18 cellular contexts compared by ENCODE assay signal in the genomic region with DNA sequence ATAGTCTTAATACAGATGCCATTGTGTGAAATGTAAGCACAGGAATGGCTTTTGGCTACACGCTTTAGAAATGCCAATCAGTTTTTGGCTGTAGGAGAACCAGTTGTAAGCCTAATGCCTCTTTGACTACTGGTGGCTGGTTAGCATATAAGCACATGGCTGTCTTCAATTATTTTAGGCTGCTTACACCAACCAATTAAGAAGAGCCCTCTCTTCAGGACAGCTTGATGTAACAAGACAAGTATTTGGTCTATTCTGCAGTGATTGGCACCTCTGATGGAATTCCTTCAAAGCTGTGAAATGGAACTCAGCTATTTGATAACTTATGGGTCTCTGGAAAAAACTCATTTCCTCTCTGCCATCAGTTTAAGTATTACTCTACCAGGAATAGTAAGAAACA.
DNase-seq lines count a peak whose midpoint lies in the region; ATAC-seq and TF ChIP-seq lines count a peak whose summit lies in the region.
"Had no signal": no experiment of that assay in that cellular context is flagged by ENCODE, and none has a peak within 500 bp of the region (broad histone marks: within the 10 kb centered on the region; RNA-seq: fewer than 3 reads in every experiment).

No MANE protein-coding gene starts in this region.

- no peaks in the 10 kb centered on the region for H3K9me3 Mint-ChIP-seq in neural progenitor cell
- H3K9me3 Mint-ChIP-seq: CD4-positive, alpha-beta T cell; H9 had no signal

- ATAC-seq in left ventricle myocardium superior: peak; percentile 33
- ATAC-seq in Right ventricle myocardium superior (ENCODE audit: poor library complexity): no peak
- ATAC-seq: A549, HCT116 had no signal

- H3K36me3 ChIP-seq in neural progenitor cell (no peaks in the 10 kb centered on the region), osteoblast (ENCODE audit: insufficient read depth, low read length) (no peaks in the 10 kb centered on the region), Peyer's patch (no peaks in the 10 kb centered on the region)
- H3K36me3 ChIP-seq: BE2C; BLaER1 treated with 17β-estradiol and CSF1 and Interleukin-3, amounts not matched to agents 10 nM and 100 nM had no signal

- no peak for DNase-seq in left ventricle myocardium superior
- no peak for DNase-seq in Right ventricle myocardium superior
- DNase-seq in neural progenitor cell (ENCODE audit: low spot score): peak; percentile 15
- peak; percentile 17 for DNase-seq in osteoblast (ENCODE audit: insufficient read length, low spot score, missing footprints)
- no peak for DNase-seq in Peyer's patch
- DNase-seq in D341Med (ENCODE audit: low spot score): no peak
- DNase-seq: 8988T; ACHN; AML-193; BE2C; CD4-positive, alpha-beta T cell; CD8-positive, alpha-beta memory T cell; DND-41; H9 had no signal

- no peak overlapping the region for H3K4me3 Mint-ChIP-seq in neural progenitor cell
- H3K4me3 Mint-ChIP-seq: CD14-positive monocyte; CD4-positive, alpha-beta T cell; CD8-positive, alpha-beta memory T cell; H9 had no signal

- H3K27ac ChIP-seq in neural progenitor cell (no peak overlapping the region), osteoblast (ENCODE audit: low read depth, low read length) (no peak overlapping the region), Peyer's patch (no peak overlapping the region)
- H3K27ac ChIP-seq: A549; BLaER1 treated with 17β-estradiol and CSF1 and Interleukin-3, amounts not matched to agents 10 nM and 100 nM had no signal

- no peak for TF ChIP-seq POLR2A in Peyer's patch (IDR thresholded peaks at IDR 0.05)

- peaks cover 4% of the 10 kb centered on the region for H3K27me3 Mint-ChIP-seq in neural progenitor cell (ENCODE audit: insufficient read depth, low read depth)
- H3K27me3 Mint-ChIP-seq: CD4-positive, alpha-beta T cell; CD8-positive, alpha-beta memory T cell had no signal

- no peak overlapping the region for H3K4me2 ChIP-seq in neural progenitor cell
- no peak overlapping the region for H3K4me2 ChIP-seq in osteoblast (ENCODE audit: insufficient read depth, low read length)
- H3K4me2 ChIP-seq: A549; BLaER1 treated with 17β-estradiol and CSF1 and Interleukin-3, amounts not matched to agents 10 nM and 100 nM had no signal

- no peaks in the 10 kb centered on the region for H3K4me1 Mint-ChIP-seq in neural progenitor cell
- H3K4me1 Mint-ChIP-seq: CD14-positive monocyte; CD8-positive, alpha-beta memory T cell had no signal

- H3K27me3 ChIP-seq in neural progenitor cell (no peaks in the 10 kb centered on the region), osteoblast (ENCODE audit: insufficient read depth, low read length) (no peaks in the 10 kb centered on the region), Peyer's patch (no peaks in the 10 kb centered on the region)
- H3K27me3 ChIP-seq: BE2C; BLaER1 treated with 17β-estradiol and CSF1 and Interleukin-3, amounts not matched to agents 10 nM and 100 nM had no signal

- no peak overlapping the region for H3K27ac Mint-ChIP-seq in neural progenitor cell
- H3K27ac Mint-ChIP-seq: CD14-positive monocyte; CD4-positive, alpha-beta T cell; CD8-positive, alpha-beta memory T cell; H9 had no signal

- H3K9ac ChIP-seq in neural progenitor cell: no peak overlapping the region
- H3K9ac ChIP-seq: BLaER1 treated with 17β-estradiol and CSF1 and Interleukin-3, amounts not matched to agents 10 nM and 100 nM had no signal

- H2AFZ ChIP-seq in neural progenitor cell (replicated peaks) (no peak overlapping the region), osteoblast (ENCODE audit: low read length) (no peak overlapping the region)

- peaks cover 7% of the 10 kb centered on the region for H3K4me1 ChIP-seq in neural progenitor cell
- no peaks in the 10 kb centered on the region for H3K4me1 ChIP-seq in osteoblast (ENCODE audit: insufficient read depth, low read length)
- no peaks in the 10 kb centered on the region for H3K4me1 ChIP-seq in Peyer's patch
- H3K4me1 ChIP-seq: A549, BE2C had no signal

- H3K4me3 ChIP-seq in neural progenitor cell (no peak overlapping the region), osteoblast (ENCODE audit: insufficient read depth, low read length) (no peak overlapping the region), Peyer's patch (no peak overlapping the region)
- H3K4me3 ChIP-seq: A549; BLaER1 treated with 17β-estradiol and CSF1 and Interleukin-3, amounts not matched to agents 10 nM and 100 nM had no signal

- H3K79me2 ChIP-seq in neural progenitor cell (ENCODE audit: low read depth) (no peaks in the 10 kb centered on the region), osteoblast (ENCODE audit: insufficient read depth, low read length) (no peaks in the 10 kb centered on the region)

- intact Hi-C loops in left ventricle myocardium superior (cut with micrococcal nuclease): no loop called here
- intact Hi-C loops in Right ventricle myocardium superior (cut with DNase I): no loop called here

- no peaks in the 10 kb centered on the region for H3K9me3 ChIP-seq in neural progenitor cell (ENCODE audit: low read depth)
- H3K9me3 ChIP-seq in osteoblast (ENCODE audit: low read depth, low read length): no peaks in the 10 kb centered on the region
- no peaks in the 10 kb centered on the region for H3K9me3 ChIP-seq in Peyer's patch
- H3K9me3 ChIP-seq: A549; BE2C; BLaER1 treated with 17β-estradiol and CSF1 and Interleukin-3, amounts not matched to agents 10 nM and 100 nM had no signal

- no peaks in the 10 kb centered on the region for H4K20me1 ChIP-seq in neural progenitor cell (ENCODE audit: low read depth)
- no peaks in the 10 kb centered on the region for H4K20me1 ChIP-seq in osteoblast (ENCODE audit: insufficient read depth, low read length)
- H4K20me1 ChIP-seq: BLaER1 treated with 17β-estradiol and CSF1 and Interleukin-3, amounts not matched to agents 10 nM and 100 nM had no signal

- TF ChIP-seq CTCF in neural progenitor cell (IDR thresholded peaks at IDR 0.05) (no peak), osteoblast (IDR thresholded peaks at IDR 0.05; ENCODE audit: extremely low read depth, low read depth, low read length) (no peak), Peyer's patch (IDR thresholded peaks at IDR 0.05) (no peak)

- H3F3A ChIP-seq in neural progenitor cell (ENCODE audit: low read depth): no peaks in the 10 kb centered on the region

- H3K36me3 Mint-ChIP-seq in neural progenitor cell: no peaks in the 10 kb centered on the region
- H3K36me3 Mint-ChIP-seq: CD14-positive monocyte; CD8-positive, alpha-beta memory T cell had no signal

Comparison
In these comparisons a context has a peak if more than half of its experiments do, and no peak if none do; other contexts are left out.
1. DNase-seq: peak in neural progenitor cell (single experiment) and osteoblast (single experiment); none in left ventricle myocardium superior (single experiment), Right ventricle myocardium superior (single experiment), Peyer's patch (0 of 3) and D341Med (single experiment).